Comparison of ENCODE assay signal across 1 cellular context in the genomic region with DNA sequence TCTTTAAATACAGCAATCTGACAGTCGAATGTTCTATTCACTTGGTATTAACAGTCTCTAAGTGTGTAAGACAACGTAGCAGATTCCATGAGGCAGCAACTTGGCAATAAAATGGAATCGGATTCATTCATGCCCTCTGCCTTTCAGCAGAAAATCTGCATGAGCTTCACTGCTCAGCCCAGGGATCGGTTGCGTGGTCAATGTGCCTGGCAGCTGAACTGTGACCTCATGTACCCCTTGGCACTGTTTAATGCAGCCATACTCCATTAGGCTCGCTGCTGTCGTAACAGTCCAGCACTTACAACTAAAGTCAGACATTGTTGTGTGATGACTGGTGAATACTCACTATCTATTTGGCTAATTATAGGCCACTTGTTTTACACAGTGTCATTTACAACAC.
TF ChIP-seq lines count a peak whose summit lies in the region.

No MANE protein-coding gene starts in this region.

TF ChIP-seq in WTC11, 78 proteins besides CTCF, POLR2A, EP300 and RAD21 (continued from another document):
- TF ChIP-seq, protein P1, sequence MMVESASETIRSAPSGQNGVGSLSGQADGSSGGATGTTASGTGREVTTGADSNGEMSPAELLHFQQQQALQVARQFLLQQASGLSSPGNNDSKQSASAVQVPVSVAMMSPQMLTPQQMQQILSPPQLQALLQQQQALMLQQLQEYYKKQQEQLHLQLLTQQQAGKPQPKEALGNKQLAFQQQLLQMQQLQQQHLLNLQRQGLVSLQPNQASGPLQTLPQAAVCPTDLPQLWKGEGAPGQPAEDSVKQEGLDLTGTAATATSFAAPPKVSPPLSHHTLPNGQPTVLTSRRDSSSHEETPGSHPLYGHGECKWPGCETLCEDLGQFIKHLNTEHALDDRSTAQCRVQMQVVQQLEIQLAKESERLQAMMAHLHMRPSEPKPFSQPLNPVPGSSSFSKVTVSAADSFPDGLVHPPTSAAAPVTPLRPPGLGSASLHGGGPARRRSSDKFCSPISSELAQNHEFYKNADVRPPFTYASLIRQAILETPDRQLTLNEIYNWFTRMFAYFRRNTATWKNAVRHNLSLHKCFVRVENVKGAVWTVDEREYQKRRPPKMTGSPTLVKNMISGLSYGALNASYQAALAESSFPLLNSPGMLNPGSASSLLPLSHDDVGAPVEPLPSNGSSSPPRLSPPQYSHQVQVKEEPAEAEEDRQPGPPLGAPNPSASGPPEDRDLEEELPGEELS (CRISPR knock-in tag; IDR thresholded peaks at IDR 0.05) = no peak
- TF ChIP-seq NFYB (CRISPR knock-in tag; conservative IDR thresholded peaks at IDR 0.05; ENCODE audit: low read depth) (no peak), ATF3 (CRISPR knock-in tag; conservative IDR thresholded peaks at IDR 0.05) (no peak), EMX1 (CRISPR knock-in tag; IDR thresholded peaks at IDR 0.05) (no peak)
- TF ChIP-seq, protein P2, sequence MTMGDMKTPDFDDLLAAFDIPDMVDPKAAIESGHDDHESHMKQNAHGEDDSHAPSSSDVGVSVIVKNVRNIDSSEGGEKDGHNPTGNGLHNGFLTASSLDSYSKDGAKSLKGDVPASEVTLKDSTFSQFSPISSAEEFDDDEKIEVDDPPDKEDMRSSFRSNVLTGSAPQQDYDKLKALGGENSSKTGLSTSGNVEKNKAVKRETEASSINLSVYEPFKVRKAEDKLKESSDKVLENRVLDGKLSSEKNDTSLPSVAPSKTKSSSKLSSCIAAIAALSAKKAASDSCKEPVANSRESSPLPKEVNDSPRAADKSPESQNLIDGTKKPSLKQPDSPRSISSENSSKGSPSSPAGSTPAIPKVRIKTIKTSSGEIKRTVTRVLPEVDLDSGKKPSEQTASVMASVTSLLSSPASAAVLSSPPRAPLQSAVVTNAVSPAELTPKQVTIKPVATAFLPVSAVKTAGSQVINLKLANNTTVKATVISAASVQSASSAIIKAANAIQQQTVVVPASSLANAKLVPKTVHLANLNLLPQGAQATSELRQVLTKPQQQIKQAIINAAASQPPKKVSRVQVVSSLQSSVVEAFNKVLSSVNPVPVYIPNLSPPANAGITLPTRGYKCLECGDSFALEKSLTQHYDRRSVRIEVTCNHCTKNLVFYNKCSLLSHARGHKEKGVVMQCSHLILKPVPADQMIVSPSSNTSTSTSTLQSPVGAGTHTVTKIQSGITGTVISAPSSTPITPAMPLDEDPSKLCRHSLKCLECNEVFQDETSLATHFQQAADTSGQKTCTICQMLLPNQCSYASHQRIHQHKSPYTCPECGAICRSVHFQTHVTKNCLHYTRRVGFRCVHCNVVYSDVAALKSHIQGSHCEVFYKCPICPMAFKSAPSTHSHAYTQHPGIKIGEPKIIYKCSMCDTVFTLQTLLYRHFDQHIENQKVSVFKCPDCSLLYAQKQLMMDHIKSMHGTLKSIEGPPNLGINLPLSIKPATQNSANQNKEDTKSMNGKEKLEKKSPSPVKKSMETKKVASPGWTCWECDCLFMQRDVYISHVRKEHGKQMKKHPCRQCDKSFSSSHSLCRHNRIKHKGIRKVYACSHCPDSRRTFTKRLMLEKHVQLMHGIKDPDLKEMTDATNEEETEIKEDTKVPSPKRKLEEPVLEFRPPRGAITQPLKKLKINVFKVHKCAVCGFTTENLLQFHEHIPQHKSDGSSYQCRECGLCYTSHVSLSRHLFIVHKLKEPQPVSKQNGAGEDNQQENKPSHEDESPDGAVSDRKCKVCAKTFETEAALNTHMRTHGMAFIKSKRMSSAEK (CRISPR knock-in tag; IDR thresholded peaks at IDR 0.05; ENCODE audit: borderline replicate concordance) = no peak
